Comparison of ENCODE assay signal across 25 cellular contexts in genomic region chr11:90764691-90765090, GRCh38.
"Had no signal": no experiment of that assay in that cellular context is flagged by ENCODE, and none has a peak within 500 bp of the region (broad histone marks: within the 10 kb centered on the region; RNA-seq: fewer than 3 reads in every experiment).

No MANE protein-coding gene starts in this region.

- H3K4me2 ChIP-seq: hepatocyte had no signal

- H2AFZ ChIP-seq: hepatocyte had no signal

- H3K27me3 Mint-ChIP-seq: dendritic cell treated with granulocyte-macrophage colony-stimulating factor and Interleukin-4, amounts not matched to agents 40 ng/mL and 50 ng/mL, for 4 days; effector memory CD8-positive, alpha-beta T cell had no signal

- H3K4me1 Mint-ChIP-seq: endodermal cell had no signal

- H3K27ac Mint-ChIP-seq: dendritic cell treated with granulocyte-macrophage colony-stimulating factor and Interleukin-4, amounts not matched to agents 40 ng/mL and 50 ng/mL, for 4 days; effector memory CD8-positive, alpha-beta T cell; endodermal cell had no signal

- H3K4me1 ChIP-seq: colonic mucosa, esophagus muscularis mucosa, esophagus squamous epithelium, foreskin keratinocyte, gastrocnemius medialis, gastroesophageal sphincter, heart left ventricle, heart right ventricle had no signal

- H3K79me2 ChIP-seq: hepatocyte had no signal

- DNase-seq: colonic mucosa; cortex of kidney; dermis blood vessel endothelial cell; dorsolateral prefrontal cortex; effector CD4-positive, alpha-beta T cell; effector CD8-positive, alpha-beta T cell; effector memory CD4-positive, alpha-beta T cell; effector memory CD8-positive, alpha-beta T cell; endodermal cell; erythroblast; esophagus squamous epithelium; foreskin fibroblast; foreskin keratinocyte; foreskin melanocyte; gastrocnemius medialis; glutamatergic neuron; head of caudate nucleus; heart left ventricle; heart right ventricle had no signal

- H3K9me3 ChIP-seq: colonic mucosa, esophagus muscularis mucosa, esophagus squamous epithelium, gastrocnemius medialis, gastroesophageal sphincter, heart left ventricle had no signal

- H3K9me3 Mint-ChIP-seq: endodermal cell had no signal

- H3K4me3 ChIP-seq: colonic mucosa, coronary artery, dorsolateral prefrontal cortex, esophagus muscularis mucosa, esophagus squamous epithelium, gastrocnemius medialis, gastroesophageal sphincter, heart left ventricle, heart right ventricle, hepatocyte had no signal

- H3K27me3 ChIP-seq: colonic mucosa, dorsolateral prefrontal cortex, esophagus muscularis mucosa, esophagus squamous epithelium, foreskin keratinocyte, gastrocnemius medialis, gastroesophageal sphincter, heart left ventricle, heart right ventricle, hepatocyte had no signal

- H3K4me3 Mint-ChIP-seq: dendritic cell treated with granulocyte-macrophage colony-stimulating factor and Interleukin-4, amounts not matched to agents 40 ng/mL and 50 ng/mL, for 4 days; effector memory CD8-positive, alpha-beta T cell; endodermal cell had no signal

- H3K27ac ChIP-seq: colonic mucosa, coronary artery, dorsolateral prefrontal cortex, epithelial cell of prostate, esophagus muscularis mucosa, esophagus squamous epithelium, foreskin keratinocyte, gastrocnemius medialis, gastroesophageal sphincter, heart left ventricle, heart right ventricle, hepatocyte had no signal

- H3K36me3 ChIP-seq: colonic mucosa, esophagus muscularis mucosa, esophagus squamous epithelium, gastrocnemius medialis, gastroesophageal sphincter, heart left ventricle, heart right ventricle had no signal
